In the genomic region with DNA sequence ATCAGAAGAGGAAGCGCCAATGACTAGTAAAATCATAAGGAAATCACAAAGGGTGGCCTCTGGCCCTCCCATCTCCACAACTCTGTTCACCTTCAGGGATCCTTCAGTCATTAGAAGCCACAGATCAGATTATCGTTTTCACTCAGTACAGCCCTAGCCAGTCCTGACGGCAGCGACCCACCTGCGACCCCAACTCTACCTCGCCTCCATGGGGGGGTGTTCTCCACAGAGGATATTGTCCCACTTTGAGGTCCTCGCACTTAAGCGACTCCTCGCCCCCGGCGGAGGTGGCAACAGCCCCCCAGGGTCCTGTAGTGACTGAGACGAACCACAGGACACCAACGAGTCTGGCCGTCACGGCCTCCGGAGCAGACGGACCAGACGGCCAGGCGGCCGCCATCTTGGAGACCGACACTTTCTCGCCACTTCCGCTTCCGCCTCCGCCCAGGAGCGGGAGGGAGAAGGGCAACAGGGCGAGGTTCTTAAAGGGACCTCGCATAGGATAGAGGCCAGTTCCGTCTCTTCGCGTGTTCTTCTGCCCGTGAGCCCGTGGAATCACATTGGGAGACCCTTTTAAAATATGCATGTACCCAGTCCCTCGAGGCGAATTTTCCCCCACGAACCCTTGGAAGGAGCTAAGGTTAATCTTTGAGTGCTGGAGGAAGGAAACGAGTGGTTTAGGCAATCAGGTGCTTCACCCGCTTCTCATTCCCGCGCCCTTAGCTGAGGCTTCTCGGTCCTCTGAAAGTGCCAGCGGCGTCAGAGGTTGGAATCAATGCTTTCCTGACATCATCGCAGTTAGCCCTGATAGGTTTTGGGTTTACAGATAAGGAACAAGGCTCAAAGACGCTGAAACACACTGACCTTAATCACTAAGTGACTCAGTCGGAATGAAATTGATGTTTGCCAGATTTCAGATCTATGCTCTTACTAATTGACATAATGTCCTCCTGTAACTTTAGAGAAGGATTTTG, we compare ENCODE assay signal across 8 cellular contexts. TPM values are rescaled to one million over a fixed set of nuclear protein-coding genes. Genes with fewer than 3 reads are reported as not detected.
A peak's percentile ranks its signal among the peaks of the same experiment; 100 is the strongest.
DNase-seq lines count a peak whose midpoint lies in the region; ATAC-seq and TF ChIP-seq lines count a peak whose summit lies in the region.

A gene (minus strand): TSS at position 421 of the 974 bp plus-strand sequence. CDS start 21 bp downstream, at position 400.

- H3K27me3 ChIP-seq in right cardiac atrium (ENCODE audit: control insufficient read depth, insufficient read depth) (no peaks in the 10 kb centered on the region), uterus (no peaks in the 10 kb centered on the region)

- H3K36me3 ChIP-seq in uterus, result no peaks in the 10 kb centered on the region

- peak within 1 kb of the TSS; percentile 73 for H3K27ac ChIP-seq in angular gyrus (ENCODE audit: low read depth, low read length)
- H3K27ac ChIP-seq in right cardiac atrium (ENCODE audit: low read length), result peak within 1 kb of the TSS; percentile 94
- peak within 1 kb of the TSS; percentile 89 to 92 for H3K27ac ChIP-seq in uterus

- H3K27ac Mint-ChIP-seq in T-helper 17 cell, result peak within 1 kb of the TSS; percentile 99

- H3K4me1 Mint-ChIP-seq in T-helper 17 cell, result peaks cover 20% of the 10 kb centered on the region

- H3K4me1 ChIP-seq in right cardiac atrium (ENCODE audit: control insufficient read depth, insufficient read depth, low read length), result no peaks in the 10 kb centered on the region
- peaks cover 0 to 7% of the 10 kb centered on the region in 2 donors for H3K4me1 ChIP-seq in uterus

- in situ Hi-C loops in GM13977 (cut with MboI; ENCODE audit: low pct_unique_long_range_greater_than_20kb, low sequenced_read_pairs, unreplicated experiment), result no loop called here

- H3K4me3 Mint-ChIP-seq in T-helper 17 cell, result peak within 1 kb of the TSS; percentile 97

- ATAC-seq in HG02884 (IDR thresholded peaks at IDR 0.05; ENCODE audit: unreplicated experiment) (peak; percentile 99), T-helper 17 cell (peak; percentile 98), right cardiac atrium (peak; percentile 99)

- H3K9me3 ChIP-seq in T-helper 17 cell (ENCODE audit: control insufficient read depth, low read length, poor library complexity, severe bottlenecking) (no peaks in the 10 kb centered on the region), right cardiac atrium (ENCODE audit: control insufficient read depth, low read length) (no peaks in the 10 kb centered on the region), uterus (no peaks in the 10 kb centered on the region)

- no peaks in the 10 kb centered on the region for H3K36me3 Mint-ChIP-seq in T-helper 17 cell (ENCODE audit: low read depth)

- DNase-seq in GM13977 (ENCODE audit: low spot score), result peak; percentile 88
- DNase-seq in NCI-H1694 (lab: John Stamatoyannopoulos, UW), result peak; percentile 83
- peak; percentile 70 to 73 (median 72) for DNase-seq in T-helper 17 cell
- DNase-seq in right cardiac atrium, result peak; percentile 93 to 95 (median 95)
- DNase-seq in pulmonary artery endothelial cell (ENCODE audit: low read depth, low spot score), result peak; percentile 66
- DNase-seq in uterus, result peak; percentile 86 to 88

- peak; percentile 39 to 78 for TF ChIP-seq POLR2A in uterus (IDR thresholded peaks at IDR 0.05)

- no peaks in the 10 kb centered on the region for H3K27me3 Mint-ChIP-seq in T-helper 17 cell

- TF ChIP-seq CTCF in GM13977 (IDR thresholded peaks at IDR 0.05; ENCODE audit: extremely low read depth, insufficient read depth, missing control alignments) (no peak), uterus (IDR thresholded peaks at IDR 0.05) (peak in 1 of 4 experiments; percentile 18)

- H3K4me3 ChIP-seq in right cardiac atrium (ENCODE audit: low read length) (peak within 1 kb of the TSS; percentile 94), uterus (peak within 1 kb of the TSS; percentile 85 to 94)

- intact Hi-C loops in right cardiac atrium (cut with DNase I) (no loop called here), uterus (cut with DNase I; ENCODE audit: low total_unique reads) (no loop called here)

- under 1% methylated on average over 46 of the region's 46 CpGs for WGBS in right cardiac atrium

RNA-seq across cellular contexts. Expression of the gene that starts here (rescaled TPM):
- total RNA-seq in T-helper 17 cell, result 10 to 100 TPM; 17.7 to 22.1 TPM
- 10 to 100 TPM; 40.2 to 47.3 (median 44.5) TPM for total RNA-seq in right cardiac atrium
- polyA plus RNA-seq in right cardiac atrium, result 40.6 TPM
- 41.1 and 68.0 TPM in 2 replicates for total RNA-seq in pulmonary artery endothelial cell
- total RNA-seq in uterus, result 100 to 1,000 TPM in 1 of 4 donors, 10 to 100 TPM in 3; 62.2 to 109 (median 87.8) TPM

Comparison
In these comparisons a context has a peak if more than half of its experiments do, and no peak if none do; other contexts are left out.
1. Peak in every context shown above with its lines: DNase-seq, ATAC-seq, H3K4me3 ChIP-seq and H3K27ac ChIP-seq.